In genomic region chr19:16466802-16467427, GRCh38 we compare ENCODE assay signal across 10 cellular contexts. TPM values are rescaled to one million over a fixed set of nuclear protein-coding genes. Genes with fewer than 3 reads are reported as not detected.
DNase-seq lines count a peak whose midpoint lies in the region; ATAC-seq and TF ChIP-seq lines count a peak whose summit lies in the region.
"Not testable (repeated sequence)": the region's sequence is repeated elsewhere in the genome, so short reads cannot be mapped to it uniquely, and the experiment has no call there.
"Had no signal": no experiment of that assay in that cellular context is flagged by ENCODE, and none has a peak within 500 bp of the region (broad histone marks: within the 10 kb centered on the region; RNA-seq: fewer than 3 reads in every experiment).

No MANE protein-coding gene starts in this region.

- H3K27ac ChIP-seq in RWPE1 (peak overlapping the region; percentile 13), dorsolateral prefrontal cortex (peak overlapping the region in 49 of 59 donors; percentile 3 to 78 (median 58)), left ventricle myocardium inferior (replicated peaks) (peak overlapping the region; percentile 95)
- not testable (repeated sequence) for H3K27ac ChIP-seq in neural progenitor cell

- not testable (repeated sequence) for H2AFZ ChIP-seq in neural progenitor cell (replicated peaks)

- H3K9ac ChIP-seq in neural progenitor cell, result peak overlapping the region; percentile 17

- H3F3A ChIP-seq in neural progenitor cell (ENCODE audit: low read depth), result not testable (repeated sequence)

- H3K4me1 ChIP-seq in left ventricle myocardium inferior, result peaks cover 97% of the 10 kb centered on the region
- H3K4me1 ChIP-seq in neural progenitor cell, result peaks cover 12% of the 10 kb centered on the region

- not testable (repeated sequence) for ATAC-seq in activated T-helper 17 cell treated with anti-CD3 and anti-CD28 coated beads, Interleukin-2, amount 50 U/mL, for 72 hours (replicated peaks); memory B cell (ENCODE audit: low read depth); stimulated activated effector memory CD8-positive, alpha-beta T cell treated with anti-CD3 and anti-CD28 coated beads, Interleukin-12 subunit alpha, Interleukin-12 subunit beta, amount 100 ng/mL, for 72 hours

- not testable (repeated sequence) for H3K9me3 Mint-ChIP-seq in activated T-helper 17 cell treated with anti-CD3 and anti-CD28 coated beads, Interleukin-2, amount 50 U/mL, for 72 hours; memory B cell; neural progenitor cell; stimulated activated effector memory CD8-positive, alpha-beta T cell treated with anti-CD3 and anti-CD28 coated beads, Interleukin-12 subunit alpha, Interleukin-12 subunit beta, amount 100 ng/mL, for 72 hours

- H4K20me1 ChIP-seq in neural progenitor cell (ENCODE audit: low read depth), result peaks cover 95% of the 10 kb centered on the region

- H3K27me3 Mint-ChIP-seq in activated T-helper 17 cell treated with anti-CD3 and anti-CD28 coated beads, Interleukin-2, amount 50 U/mL, for 72 hours; memory B cell; neural progenitor cell (ENCODE audit: insufficient read depth, low read depth): not testable (repeated sequence)

- H3K27ac Mint-ChIP-seq in activated T-helper 17 cell treated with anti-CD3 and anti-CD28 coated beads, Interleukin-2, amount 50 U/mL, for 72 hours, result peak overlapping the region; percentile 53
- H3K27ac Mint-ChIP-seq in memory B cell (peak overlapping the region; percentile 21), neural progenitor cell (peak overlapping the region; percentile 16)
- peak overlapping the region; percentile 71 for H3K27ac Mint-ChIP-seq in stimulated activated effector memory CD8-positive, alpha-beta T cell treated with anti-CD3 and anti-CD28 coated beads, Interleukin-12 subunit alpha, Interleukin-12 subunit beta, amount 100 ng/mL, for 72 hours

- CTCF ChIA-PET in RWPE1 (lab: Yijun Ruan, JAX), result not testable (repeated sequence)

- H3K79me2 ChIP-seq in neural progenitor cell (ENCODE audit: low read depth), result peaks cover 96% of the 10 kb centered on the region

- not testable (repeated sequence) for H3K4me3 Mint-ChIP-seq in activated T-helper 17 cell treated with anti-CD3 and anti-CD28 coated beads, Interleukin-2, amount 50 U/mL, for 72 hours; neural progenitor cell; stimulated activated effector memory CD8-positive, alpha-beta T cell treated with anti-CD3 and anti-CD28 coated beads, Interleukin-12 subunit alpha, Interleukin-12 subunit beta, amount 100 ng/mL, for 72 hours
- H3K4me3 Mint-ChIP-seq in memory B cell, result peak overlapping the region; percentile 29

- H3K4me2 ChIP-seq in neural progenitor cell, result not testable (repeated sequence)

- not testable (repeated sequence) for H3K36me3 ChIP-seq in left ventricle myocardium inferior, neural progenitor cell

- TF ChIP-seq CTCF in RWPE1 (conservative IDR thresholded peaks at IDR 0.05; ENCODE audit: low read depth); dorsolateral prefrontal cortex (IDR thresholded peaks at IDR 0.05 in 54 of 56, conservative IDR thresholded peaks at IDR 0.05 in 2 of 56; ENCODE audit: low read depth in 1 of 56, partially characterized antibody in 56 of 56); left ventricle myocardium inferior (IDR thresholded peaks at IDR 0.05; ENCODE audit: borderline replicate concordance); neural progenitor cell (IDR thresholded peaks at IDR 0.05): not testable (repeated sequence)

- H3K9me3 ChIP-seq in left ventricle myocardium inferior (replicated peaks); neural progenitor cell (ENCODE audit: low read depth): not testable (repeated sequence)

- not testable (repeated sequence) for H3K27me3 ChIP-seq in dorsolateral prefrontal cortex; left ventricle myocardium inferior (ENCODE audit: low read depth); neural progenitor cell

- peaks cover 41% of the 10 kb centered on the region for H3K4me1 Mint-ChIP-seq in activated T-helper 17 cell treated with anti-CD3 and anti-CD28 coated beads, Interleukin-2, amount 50 U/mL, for 72 hours
- peaks cover 58% of the 10 kb centered on the region for H3K4me1 Mint-ChIP-seq in memory B cell
- H3K4me1 Mint-ChIP-seq in neural progenitor cell, result peaks cover 52% of the 10 kb centered on the region
- peaks cover 83% of the 10 kb centered on the region for H3K4me1 Mint-ChIP-seq in stimulated activated effector memory CD8-positive, alpha-beta T cell treated with anti-CD3 and anti-CD28 coated beads, Interleukin-12 subunit alpha, Interleukin-12 subunit beta, amount 100 ng/mL, for 72 hours

- H3K4me3 ChIP-seq in dorsolateral prefrontal cortex, left ventricle myocardium inferior, neural progenitor cell: not testable (repeated sequence)

- peaks cover 18% of the 10 kb centered on the region for H3K36me3 Mint-ChIP-seq in activated T-helper 17 cell treated with anti-CD3 and anti-CD28 coated beads, Interleukin-2, amount 50 U/mL, for 72 hours (ENCODE audit: low read depth)
- H3K36me3 Mint-ChIP-seq in memory B cell, result peaks cover 12% of the 10 kb centered on the region
- not testable (repeated sequence) for H3K36me3 Mint-ChIP-seq in neural progenitor cell; stimulated activated effector memory CD8-positive, alpha-beta T cell treated with anti-CD3 and anti-CD28 coated beads, Interleukin-12 subunit alpha, Interleukin-12 subunit beta, amount 100 ng/mL, for 72 hours

- POLR2A ChIA-PET in RWPE1 (lab: Yijun Ruan, JAX; ENCODE audit: low non-redundant PET), result not testable (repeated sequence)

- intact Hi-C loops in dorsolateral prefrontal cortex (cut with DNase I); left ventricle myocardium inferior (cut with micrococcal nuclease): not testable (repeated sequence)

- DNase-seq in RWPE1 (ENCODE audit: low spot score); dorsolateral prefrontal cortex; left ventricle myocardium inferior; memory B cell (ENCODE audit: low spot score in 2 of 2); neural progenitor cell (ENCODE audit: low spot score); stimulated activated effector memory CD8-positive, alpha-beta T cell treated with anti-CD3 and anti-CD28 coated beads, Interleukin-12 subunit alpha, Interleukin-12 subunit beta, amount 100 ng/mL, for 72 hours (ENCODE audit: low spot score in 2 of 2): not testable (repeated sequence)

RNA-seq across cellular contexts. Expression of gene EPS15L1, which starts 4.9 kb away (rescaled TPM):
- 10 to 100 TPM; 35.6 to 45.0 TPM for total RNA-seq in activated T-helper 17 cell treated with anti-CD3 and anti-CD28 coated beads, Interleukin-2, amount 50 U/mL, for 72 hours
- 100 to 1,000 TPM in 18 of 120 experiments, 10 to 100 TPM in 102; 66.1 to 116 (median 85.9) TPM for total RNA-seq in dorsolateral prefrontal cortex
- total RNA-seq in left ventricle myocardium inferior, result 68.1 TPM
- 15.8 and 24.4 TPM in 2 replicates for total RNA-seq in neural progenitor cell (ENCODE audit: low replicate concordance)

RNA-seq across cellular contexts. Expression of gene CALR3, which starts 29.1 kb away (rescaled TPM):
- not detected for total RNA-seq in activated T-helper 17 cell treated with anti-CD3 and anti-CD28 coated beads, Interleukin-2, amount 50 U/mL, for 72 hours
- total RNA-seq in dorsolateral prefrontal cortex (under 1 TPM in 2 of 120 experiments, not detected in 118; 0.51 to 0.90 TPM), left ventricle myocardium inferior (not detected), neural progenitor cell (ENCODE audit: low replicate concordance) (0.09 and 2.0 TPM in 2 replicates)
- total RNA-seq: Calu3; CD4-positive, alpha-beta T cell; Daoy had no signal

RNA-seq across cellular contexts. Expression of gene C19orf44, which starts 29.3 kb away (rescaled TPM):
- total RNA-seq in activated T-helper 17 cell treated with anti-CD3 and anti-CD28 coated beads, Interleukin-2, amount 50 U/mL, for 72 hours, result 1 to 10 TPM; 4.0 to 4.2 TPM
- total RNA-seq in dorsolateral prefrontal cortex, result 10 to 100 TPM in 26 of 120 experiments, 1 to 10 TPM in 94; 3.5 to 13.9 (median 7.9) TPM
- total RNA-seq in left ventricle myocardium inferior, result 2.9 TPM
- total RNA-seq in neural progenitor cell (ENCODE audit: low replicate concordance), result 10.9 and 13.2 TPM in 2 replicates

Comparison
In these comparisons a context has a peak if more than half of its experiments do, and no peak if none do; other contexts are left out.
1. H3K27ac Mint-ChIP-seq: peak in every context shown above with its lines; median percentile 71 in stimulated activated effector memory CD8-positive, alpha-beta T cell treated with anti-CD3 and anti-CD28 coated beads, Interleukin-12 subunit alpha, Interleukin-12 subunit beta, amount 100 ng/mL, for 72 hours; 53 in activated T-helper 17 cell treated with anti-CD3 and anti-CD28 coated beads, Interleukin-2, amount 50 U/mL, for 72 hours; 21 in memory B cell; 16 in neural progenitor cell.